In genomic region chr16:30934827-30935557, GRCh38 we compare ENCODE assay signal across 8 cellular contexts. TPM values are rescaled to one million over a fixed set of nuclear protein-coding genes. Genes with fewer than 3 reads are reported as not detected.
A peak's percentile ranks its signal among the peaks of the same experiment; 100 is the strongest.
DNase-seq lines count a peak whose midpoint lies in the region; ATAC-seq and TF ChIP-seq lines count a peak whose summit lies in the region.

No MANE protein-coding gene starts in this region.

- no peaks in the 10 kb centered on the region for H3K9me3 Mint-ChIP-seq in CD4-positive, CD25-positive, alpha-beta regulatory T cell
- H3K9me3 Mint-ChIP-seq in natural killer cell, result no peaks in the 10 kb centered on the region

- H3K36me3 Mint-ChIP-seq in CD4-positive, CD25-positive, alpha-beta regulatory T cell, result peaks cover 14% of the 10 kb centered on the region
- H3K36me3 Mint-ChIP-seq in natural killer cell, result no peaks in the 10 kb centered on the region

- H3K27ac Mint-ChIP-seq in CD4-positive, CD25-positive, alpha-beta regulatory T cell, result peak overlapping the region; percentile 1 to 83 (median 16)
- no peak overlapping the region for H3K27ac Mint-ChIP-seq in natural killer cell

- no peaks in the 10 kb centered on the region for H3K27me3 ChIP-seq in CD4-positive, CD25-positive, alpha-beta regulatory T cell (ENCODE audit: control insufficient read depth, insufficient read depth, low read length)
- no peaks in the 10 kb centered on the region for H3K27me3 ChIP-seq in H7 (ENCODE audit: control insufficient read depth, insufficient read depth, low read length)
- H3K27me3 ChIP-seq in RWPE2 (ENCODE audit: insufficient read depth, poor library complexity, severe bottlenecking), result no peaks in the 10 kb centered on the region

- peak in 1 of 3 donors; percentile 49 for DNase-seq in CD4-positive, CD25-positive, alpha-beta regulatory T cell
- DNase-seq in H7 (peak; percentile 89), RWPE2 (ENCODE audit: low spot score) (no peak), ecto neural progenitor cell (ENCODE audit: low spot score) (peak; percentile 68), natural killer cell (no peak), KG1 (lab: John Stamatoyannopoulos, UW) (no peak), GM19238 (ENCODE audit: insufficient read length, low spot score) (no peak)

- H3K4me3 Mint-ChIP-seq in CD4-positive, CD25-positive, alpha-beta regulatory T cell, result no peak overlapping the region
- no peak overlapping the region for H3K4me3 Mint-ChIP-seq in natural killer cell

- no peaks in the 10 kb centered on the region for H3K27me3 Mint-ChIP-seq in CD4-positive, CD25-positive, alpha-beta regulatory T cell
- H3K27me3 Mint-ChIP-seq in natural killer cell (ENCODE audit: low read depth in 2 of 2), result no peaks in the 10 kb centered on the region

- H3K4me3 ChIP-seq in CD4-positive, CD25-positive, alpha-beta regulatory T cell (ENCODE audit: low read depth, low read length), result no peak overlapping the region
- H3K4me3 ChIP-seq in H7 (ENCODE audit: insufficient read depth, low read depth, low read length), result no peak overlapping the region
- no peak overlapping the region for H3K4me3 ChIP-seq in RWPE2 (ENCODE audit: severe bottlenecking)

- H3K4me1 ChIP-seq in CD4-positive, CD25-positive, alpha-beta regulatory T cell (ENCODE audit: control insufficient read depth, insufficient read depth, low read length, poor library complexity, severe bottlenecking), result no peaks in the 10 kb centered on the region
- peaks cover 6% of the 10 kb centered on the region for H3K4me1 ChIP-seq in RWPE2 (ENCODE audit: insufficient read depth, poor library complexity, severe bottlenecking)

- H3K27ac ChIP-seq in CD4-positive, CD25-positive, alpha-beta regulatory T cell (ENCODE audit: insufficient read depth, low read length, poor library complexity, severe bottlenecking), result no peak overlapping the region
- H3K27ac ChIP-seq in RWPE2 (ENCODE audit: poor library complexity, severe bottlenecking), result no peak overlapping the region

- TF ChIP-seq CTCF in RWPE2 (IDR thresholded peaks at IDR 0.05; ENCODE audit: poor library complexity, severe bottlenecking) (peak; percentile 28), natural killer cell (IDR thresholded peaks at IDR 0.05) (peak; percentile 25)

- no peak for ATAC-seq in CD4-positive, CD25-positive, alpha-beta regulatory T cell (ENCODE audit: low read depth in 2 of 2)
- ATAC-seq in RWPE2 (ENCODE audit: low read depth) (no peak; the same call in 2 of the 3 replicates), natural killer cell (peak; percentile 68 to 70 (median 70)), GM21619 (IDR thresholded peaks at IDR 0.05; ENCODE audit: unreplicated experiment) (no peak)

- H3K4me1 Mint-ChIP-seq in CD4-positive, CD25-positive, alpha-beta regulatory T cell, result peaks cover 4 to 17% (median 10%) of the 10 kb centered on the region in 4 donors
- H3K4me1 Mint-ChIP-seq in natural killer cell, result peaks cover 14 to 17% of the 10 kb centered on the region in 2 donors

- peaks cover 6% of the 10 kb centered on the region for H3K36me3 ChIP-seq in CD4-positive, CD25-positive, alpha-beta regulatory T cell (ENCODE audit: control insufficient read depth, insufficient read depth, low read length)
- H3K36me3 ChIP-seq in H7 (replicated peaks; ENCODE audit: control insufficient read depth, insufficient read depth, low read length) (peaks cover 20% of the 10 kb centered on the region), RWPE2 (ENCODE audit: low read depth) (peaks cover 44% of the 10 kb centered on the region)

- intact Hi-C loops in natural killer cell (cut with micrococcal nuclease), result no loop called here

- H3K9me3 ChIP-seq in CD4-positive, CD25-positive, alpha-beta regulatory T cell (ENCODE audit: control insufficient read depth in 2 of 2, low read length in 2 of 2), result no peaks in the 10 kb centered on the region
- H3K9me3 ChIP-seq in RWPE2 (ENCODE audit: severe bottlenecking), result no peaks in the 10 kb centered on the region

RNA-seq across cellular contexts. Expression of gene FBXL19, which starts 11.6 kb away (rescaled TPM):
- total RNA-seq in CD4-positive, CD25-positive, alpha-beta regulatory T cell, result 13.0 TPM
- polyA plus RNA-seq in CD4-positive, CD25-positive, alpha-beta regulatory T cell, result under 1 TPM in 3 of 4 donors, not detected in 1; 0.14 to 0.21 (median 0.17) TPM
- total RNA-seq in H7 (2014; rRNA removed; shearing (Covaris generic)), result 78.3 and 89.8 TPM in 2 replicates
- 10 to 100 TPM; 10.1 to 13.3 (median 12.4) TPM for total RNA-seq in natural killer cell

RNA-seq across cellular contexts. Expression of gene ORAI3, which starts 13.9 kb away (rescaled TPM):
- total RNA-seq in CD4-positive, CD25-positive, alpha-beta regulatory T cell, result 7.7 TPM
- polyA plus RNA-seq in CD4-positive, CD25-positive, alpha-beta regulatory T cell, result 10 to 100 TPM; 30.7 to 34.7 (median 31.7) TPM
- 15.3 and 18.4 TPM in 2 replicates for total RNA-seq in H7 (2014; rRNA removed; shearing (Covaris generic))
- total RNA-seq in natural killer cell, result 10 to 100 TPM; 10.8 to 19.8 (median 12.8) TPM

RNA-seq across cellular contexts. Expression of gene SETD1A, which starts 22.6 kb away (rescaled TPM):
- total RNA-seq in CD4-positive, CD25-positive, alpha-beta regulatory T cell, result 35.2 TPM
- polyA plus RNA-seq in CD4-positive, CD25-positive, alpha-beta regulatory T cell, result 1 to 10 TPM in 1 of 4 donors, under 1 TPM in 3; 0.33 to 1.4 (median 0.63) TPM
- total RNA-seq in H7 (2014; rRNA removed; shearing (Covaris generic)), result 4.1 and 5.0 TPM in 2 replicates
- 10 to 100 TPM; 32.9 to 34.5 (median 33.9) TPM for total RNA-seq in natural killer cell

RNA-seq across cellular contexts. Expression of gene CTF1, which starts 38.6 kb away (rescaled TPM):
- total RNA-seq in CD4-positive, CD25-positive, alpha-beta regulatory T cell, result 0.30 TPM
- not detected for polyA plus RNA-seq in CD4-positive, CD25-positive, alpha-beta regulatory T cell
- 2.0 TPM in 2 replicates for total RNA-seq in H7 (2014; rRNA removed; shearing (Covaris generic))
- total RNA-seq in natural killer cell, result under 1 TPM; 0.45 to 0.60 (median 0.47) TPM

RNA-seq across cellular contexts. Expression of gene BCL7C, which starts 41.1 kb away (rescaled TPM):
- 22.9 TPM for total RNA-seq in CD4-positive, CD25-positive, alpha-beta regulatory T cell
- polyA plus RNA-seq in CD4-positive, CD25-positive, alpha-beta regulatory T cell, result 10 to 100 TPM; 31.4 to 43.7 (median 41.2) TPM
- total RNA-seq in H7 (2014; rRNA removed; shearing (Covaris generic)), result 16.4 and 35.5 TPM in 2 replicates
- 10 to 100 TPM; 25.1 to 28.5 (median 27.4) TPM for total RNA-seq in natural killer cell

Comparison
In these comparisons a context has a peak if more than half of its experiments do, and no peak if none do; other contexts are left out.
1. ATAC-seq: peak in natural killer cell (3 of 3); none in CD4-positive, CD25-positive, alpha-beta regulatory T cell (0 of 2), RWPE2 (single experiment) and GM21619 (single experiment).
2. DNase-seq: peak in H7 (single experiment) and ecto neural progenitor cell (single experiment); none in RWPE2 (single experiment), natural killer cell (single experiment), KG1 (single experiment) and GM19238 (single experiment).
3. H3K27ac Mint-ChIP-seq: peak in CD4-positive, CD25-positive, alpha-beta regulatory T cell (3 of 3); none in natural killer cell (0 of 2).